28 cellular contexts compared by ENCODE assay signal in genomic region chr1:94357661-94358060, GRCh38.
"Had no signal": no experiment of that assay in that cellular context is flagged by ENCODE, and none has a peak within 500 bp of the region (broad histone marks: within the 10 kb centered on the region; RNA-seq: fewer than 3 reads in every experiment).

No MANE protein-coding gene starts in this region.

- H3K4me2 ChIP-seq: hepatocyte had no signal

- H3K27me3 ChIP-seq: hepatocyte, left lung, ovary, right atrium auricular region, stomach, testis, thyroid gland, transverse colon, upper lobe of left lung, vagina had no signal

- H2AFZ ChIP-seq: hepatocyte had no signal

- H3K4me3 ChIP-seq: heart right ventricle, hepatocyte, left lung, lung, mucosa of descending colon, ovary, right atrium auricular region, skin epidermis, stomach, testis, thyroid gland, transverse colon, upper lobe of left lung, vagina had no signal

- H3K36me3 ChIP-seq: heart right ventricle, left lung, ovary, right atrium auricular region, stomach, thyroid gland, transverse colon, upper lobe of left lung, vagina had no signal

- ATAC-seq: left cardiac atrium; left lung; mucosa of descending colon; naive thymus-derived CD4-positive, alpha-beta T cell; natural killer cell treated with Interleukin-12 subunit alpha and Interleukin-12 subunit beta and Interleukin-15 and Interleukin-18, amount 100 ng/mL, for 72 hours; sciatic nerve; stimulated activated memory B cell treated with anti-CD40 and anti-IgM and Interleukin-4, amounts not matched to agents 10 μg/mL and 1 μg/mL and 100 μg/mL, for 72 hours; stimulated activated naive CD8-positive, alpha-beta T cell treated with anti-CD3 and anti-CD28 coated beads, Interleukin-15, Interleukin-2, amounts not matched to agents 100 U/mL and 50 U/mL, for 24 hours had no signal

- H3K27ac ChIP-seq: hepatocyte, left lung, ovary, skin epidermis, stomach, testis, thyroid gland, transverse colon, upper lobe of left lung, vagina had no signal

- H3K79me2 ChIP-seq: hepatocyte had no signal

- H3K4me1 ChIP-seq: left lung, stomach, testis, thyroid gland, transverse colon, vagina had no signal

- H3K9me3 ChIP-seq: left lung, mucosa of descending colon, ovary, testis, thyroid gland, transverse colon, upper lobe of left lung, vagina had no signal

- DNase-seq: heart right ventricle; islet precursor cell; kidney glomerular epithelial cell; left cardiac atrium; left lung; midbrain; mucosa of descending colon; naive thymus-derived CD4-positive, alpha-beta T cell; ovary; stimulated activated CD4-positive, alpha-beta T cell treated with anti-CD3 and anti-CD28 coated beads, Interleukin-12 subunit alpha, Interleukin-12 subunit beta, amount 100 ng/mL, for 4 hours; stimulated activated CD4-positive, alpha-beta T cell treated with anti-CD3 and anti-CD28 coated beads, Interleukin-15, amount 100 ng/mL, for 24 hours; stimulated activated CD4-positive, alpha-beta T cell treated with anti-CD3 and anti-CD28 coated beads, Interleukin-2, amount 100 ng/mL, for 24 hours; stimulated activated CD4-positive, alpha-beta T cell treated with anti-CD3 and anti-CD28 coated beads, Interleukin-4, amount 100 ng/mL, for 4 hours; stimulated activated CD8-positive, alpha-beta memory T cell treated with anti-CD3 and anti-CD28 coated beads, Interleukin-4, amount 100 ng/mL, for 48 hours; stimulated activated naive CD8-positive, alpha-beta T cell treated with anti-CD3 and anti-CD28 coated beads, Interleukin-15, Interleukin-2, amounts not matched to agents 100 U/mL and 50 U/mL, for 24 hours; stomach; testis; thyroid gland; transverse colon; upper lobe of left lung had no signal
